Comparison of ENCODE assay signal across 1 cellular context in the genomic region with DNA sequence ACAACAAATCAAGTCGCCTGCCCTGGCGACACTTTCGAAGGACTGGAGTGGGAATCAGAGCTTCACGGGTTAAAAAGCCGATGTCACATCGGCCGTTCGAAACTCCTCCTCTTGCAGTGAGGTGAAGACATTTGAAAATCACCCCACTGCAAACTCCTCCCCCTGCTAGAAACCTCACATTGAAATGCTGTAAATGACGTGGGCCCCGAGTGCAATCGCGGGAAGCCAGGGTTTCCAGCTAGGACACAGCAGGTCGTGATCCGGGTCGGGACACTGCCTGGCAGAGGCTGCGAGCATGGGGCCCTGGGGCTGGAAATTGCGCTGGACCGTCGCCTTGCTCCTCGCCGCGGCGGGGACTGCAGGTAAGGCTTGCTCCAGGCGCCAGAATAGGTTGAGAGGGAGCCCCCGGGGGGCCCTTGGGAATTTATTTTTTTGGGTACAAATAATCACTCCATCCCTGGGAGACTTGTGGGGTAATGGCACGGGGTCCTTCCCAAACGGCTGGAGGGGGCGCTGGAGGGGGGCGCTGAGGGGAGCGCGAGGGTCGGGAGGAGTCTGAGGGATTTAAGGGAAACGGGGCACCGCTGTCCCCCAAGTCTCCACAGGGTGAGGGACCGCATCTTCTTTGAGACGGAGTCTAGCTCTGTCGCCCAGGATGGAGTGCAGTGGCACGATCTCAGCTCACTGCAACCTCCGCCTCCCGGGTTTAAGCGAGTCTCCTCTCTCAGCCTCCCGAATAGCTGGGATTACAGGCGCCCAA.
TF ChIP-seq lines count a peak whose summit lies in the region.

TSS of gene LDLR (plus strand) at position 210 of the 760 bp plus-strand sequence. CDS start at position 296, 86 bp downstream.

TF ChIP-seq in K562, 482 proteins besides CTCF, POLR2A, EP300 and RAD21 (continued from another document and continues in another):
- TF ChIP-seq, protein P1, sequence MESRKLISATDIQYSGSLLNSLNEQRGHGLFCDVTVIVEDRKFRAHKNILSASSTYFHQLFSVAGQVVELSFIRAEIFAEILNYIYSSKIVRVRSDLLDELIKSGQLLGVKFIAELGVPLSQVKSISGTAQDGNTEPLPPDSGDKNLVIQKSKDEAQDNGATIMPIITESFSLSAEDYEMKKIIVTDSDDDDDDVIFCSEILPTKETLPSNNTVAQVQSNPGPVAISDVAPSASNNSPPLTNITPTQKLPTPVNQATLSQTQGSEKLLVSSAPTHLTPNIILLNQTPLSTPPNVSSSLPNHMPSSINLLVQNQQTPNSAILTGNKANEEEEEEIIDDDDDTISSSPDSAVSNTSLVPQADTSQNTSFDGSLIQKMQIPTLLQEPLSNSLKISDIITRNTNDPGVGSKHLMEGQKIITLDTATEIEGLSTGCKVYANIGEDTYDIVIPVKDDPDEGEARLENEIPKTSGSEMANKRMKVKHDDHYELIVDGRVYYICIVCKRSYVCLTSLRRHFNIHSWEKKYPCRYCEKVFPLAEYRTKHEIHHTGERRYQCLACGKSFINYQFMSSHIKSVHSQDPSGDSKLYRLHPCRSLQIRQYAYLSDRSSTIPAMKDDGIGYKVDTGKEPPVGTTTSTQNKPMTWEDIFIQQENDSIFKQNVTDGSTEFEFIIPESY (CRISPR knock-in tag; IDR thresholded peaks at IDR 0.05) = no peak; the same call in 1 of the 2 replicates
- TF ChIP-seq ZBTB7A (IDR thresholded peaks at IDR 0.05; ENCODE audit: borderline replicate concordance, control insufficient read depth, low read depth, low read length) = no peak
- peak; percentile 36; the same call in 1 of the 2 replicates for TF ChIP-seq TEAD4 (IDR thresholded peaks at IDR 0.05; ENCODE audit: low read length)
- no peak for TF ChIP-seq TEAD4 (CRISPR knock-in tag; IDR thresholded peaks at IDR 0.05; ENCODE audit: borderline replicate concordance)
- TF ChIP-seq ZBTB11 (CRISPR knock-in tag; IDR thresholded peaks at IDR 0.05) = peak in 1 of 3 experiments; percentile 64; a peak in 1 of 6 replicates
- peak; percentile 78; the same call in 1 of the 2 replicates for TF ChIP-seq GATAD2B (IDR thresholded peaks at IDR 0.05; ENCODE audit: borderline replicate concordance)
- TF ChIP-seq NFRKB (IDR thresholded peaks at IDR 0.05; ENCODE audit: low read depth) = no peak
- 0 out of 2 replicates have a peak, but pooled peaks have one; percentile 13 for TF ChIP-seq HCFC1 (IDR thresholded peaks at IDR 0.05; ENCODE audit: low read depth, low read length)
- TF ChIP-seq, protein P2, sequence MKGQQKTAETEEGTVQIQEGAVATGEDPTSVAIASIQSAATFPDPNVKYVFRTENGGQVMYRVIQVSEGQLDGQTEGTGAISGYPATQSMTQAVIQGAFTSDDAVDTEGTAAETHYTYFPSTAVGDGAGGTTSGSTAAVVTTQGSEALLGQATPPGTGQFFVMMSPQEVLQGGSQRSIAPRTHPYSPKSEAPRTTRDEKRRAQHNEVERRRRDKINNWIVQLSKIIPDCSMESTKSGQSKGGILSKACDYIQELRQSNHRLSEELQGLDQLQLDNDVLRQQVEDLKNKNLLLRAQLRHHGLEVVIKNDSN (CRISPR knock-in tag; IDR thresholded peaks at IDR 0.05) = no peak
- TF ChIP-seq, protein P3, sequence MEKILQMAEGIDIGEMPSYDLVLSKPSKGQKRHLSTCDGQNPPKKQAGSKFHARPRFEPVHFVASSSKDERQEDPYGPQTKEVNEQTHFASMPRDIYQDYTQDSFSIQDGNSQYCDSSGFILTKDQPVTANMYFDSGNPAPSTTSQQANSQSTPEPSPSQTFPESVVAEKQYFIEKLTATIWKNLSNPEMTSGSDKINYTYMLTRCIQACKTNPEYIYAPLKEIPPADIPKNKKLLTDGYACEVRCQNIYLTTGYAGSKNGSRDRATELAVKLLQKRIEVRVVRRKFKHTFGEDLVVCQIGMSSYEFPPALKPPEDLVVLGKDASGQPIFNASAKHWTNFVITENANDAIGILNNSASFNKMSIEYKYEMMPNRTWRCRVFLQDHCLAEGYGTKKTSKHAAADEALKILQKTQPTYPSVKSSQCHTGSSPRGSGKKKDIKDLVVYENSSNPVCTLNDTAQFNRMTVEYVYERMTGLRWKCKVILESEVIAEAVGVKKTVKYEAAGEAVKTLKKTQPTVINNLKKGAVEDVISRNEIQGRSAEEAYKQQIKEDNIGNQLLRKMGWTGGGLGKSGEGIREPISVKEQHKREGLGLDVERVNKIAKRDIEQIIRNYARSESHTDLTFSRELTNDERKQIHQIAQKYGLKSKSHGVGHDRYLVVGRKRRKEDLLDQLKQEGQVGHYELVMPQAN (IDR thresholded peaks at IDR 0.05; ENCODE audit: borderline replicate concordance) = 0 out of 2 replicates have a peak, but pooled peaks have one; percentile 22
- TF ChIP-seq ZNF239 (CRISPR knock-in tag; IDR thresholded peaks at IDR 0.05) = no peak
- TF ChIP-seq, protein P4, sequence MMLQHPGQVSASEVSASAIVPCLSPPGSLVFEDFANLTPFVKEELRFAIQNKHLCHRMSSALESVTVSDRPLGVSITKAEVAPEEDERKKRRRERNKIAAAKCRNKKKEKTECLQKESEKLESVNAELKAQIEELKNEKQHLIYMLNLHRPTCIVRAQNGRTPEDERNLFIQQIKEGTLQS (IDR thresholded peaks at IDR 0.05) = peak; percentile 63; the same call in 1 of the 2 replicates
- TF ChIP-seq, protein P4 (CRISPR knock-in tag; conservative IDR thresholded peaks at IDR 0.05) = 0 out of 2 replicates have a peak, but pooled peaks have one; percentile 26
- TF ChIP-seq TAL1 (IDR thresholded peaks at IDR 0.05) = no peak
- no peak for TF ChIP-seq ZNF23 (CRISPR knock-in tag; IDR thresholded peaks at IDR 0.05)
- no peak for TF ChIP-seq RHOXF2B (CRISPR knock-in tag; conservative IDR thresholded peaks at IDR 0.05)
- TF ChIP-seq HLTF (IDR thresholded peaks at IDR 0.05) = no peak
- TF ChIP-seq ESRRB (CRISPR knock-in tag; IDR thresholded peaks at IDR 0.05; ENCODE audit: borderline replicate concordance) = no peak
- no peak for TF ChIP-seq SIN3B (IDR thresholded peaks at IDR 0.05; ENCODE audit: low read depth)
- TF ChIP-seq GATAD2A (IDR thresholded peaks at IDR 0.05) = 0 out of 2 replicates have a peak, but pooled peaks have one; percentile 16
- TF ChIP-seq FOXM1 (IDR thresholded peaks at IDR 0.05; ENCODE audit: low read depth) = peak; percentile 92
- no peak for TF ChIP-seq FOXM1 (CRISPR knock-in tag; IDR thresholded peaks at IDR 0.05; ENCODE audit: low read depth)
- no peak for TF ChIP-seq MAFF (IDR thresholded peaks at IDR 0.05; ENCODE audit: low read length)
- peak; percentile 82 for TF ChIP-seq CEBPG (CRISPR knock-in tag; IDR thresholded peaks at IDR 0.05)
- peak; percentile 56 to 62; a peak in 3 of 4 replicates for TF ChIP-seq CEBPG (tag; conservative IDR thresholded peaks at IDR 0.05 in 1 of 2, IDR thresholded peaks at IDR 0.05 in 1 of 2)
- TF ChIP-seq, protein P5, sequence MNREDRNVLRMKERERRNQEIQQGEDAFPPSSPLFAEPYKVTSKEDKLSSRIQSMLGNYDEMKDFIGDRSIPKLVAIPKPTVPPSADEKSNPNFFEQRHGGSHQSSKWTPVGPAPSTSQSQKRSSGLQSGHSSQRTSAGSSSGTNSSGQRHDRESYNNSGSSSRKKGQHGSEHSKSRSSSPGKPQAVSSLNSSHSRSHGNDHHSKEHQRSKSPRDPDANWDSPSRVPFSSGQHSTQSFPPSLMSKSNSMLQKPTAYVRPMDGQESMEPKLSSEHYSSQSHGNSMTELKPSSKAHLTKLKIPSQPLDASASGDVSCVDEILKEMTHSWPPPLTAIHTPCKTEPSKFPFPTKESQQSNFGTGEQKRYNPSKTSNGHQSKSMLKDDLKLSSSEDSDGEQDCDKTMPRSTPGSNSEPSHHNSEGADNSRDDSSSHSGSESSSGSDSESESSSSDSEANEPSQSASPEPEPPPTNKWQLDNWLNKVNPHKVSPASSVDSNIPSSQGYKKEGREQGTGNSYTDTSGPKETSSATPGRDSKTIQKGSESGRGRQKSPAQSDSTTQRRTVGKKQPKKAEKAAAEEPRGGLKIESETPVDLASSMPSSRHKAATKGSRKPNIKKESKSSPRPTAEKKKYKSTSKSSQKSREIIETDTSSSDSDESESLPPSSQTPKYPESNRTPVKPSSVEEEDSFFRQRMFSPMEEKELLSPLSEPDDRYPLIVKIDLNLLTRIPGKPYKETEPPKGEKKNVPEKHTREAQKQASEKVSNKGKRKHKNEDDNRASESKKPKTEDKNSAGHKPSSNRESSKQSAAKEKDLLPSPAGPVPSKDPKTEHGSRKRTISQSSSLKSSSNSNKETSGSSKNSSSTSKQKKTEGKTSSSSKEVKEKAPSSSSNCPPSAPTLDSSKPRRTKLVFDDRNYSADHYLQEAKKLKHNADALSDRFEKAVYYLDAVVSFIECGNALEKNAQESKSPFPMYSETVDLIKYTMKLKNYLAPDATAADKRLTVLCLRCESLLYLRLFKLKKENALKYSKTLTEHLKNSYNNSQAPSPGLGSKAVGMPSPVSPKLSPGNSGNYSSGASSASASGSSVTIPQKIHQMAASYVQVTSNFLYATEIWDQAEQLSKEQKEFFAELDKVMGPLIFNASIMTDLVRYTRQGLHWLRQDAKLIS (CRISPR knock-in tag; IDR thresholded peaks at IDR 0.05) = peak; percentile 81
- TF ChIP-seq DDX20 (tag; IDR thresholded peaks at IDR 0.05; ENCODE audit: low read depth) = no peak
- 0 out of 2 replicates have a peak, but pooled peaks have one; percentile 59 for TF ChIP-seq MTA1 (IDR thresholded peaks at IDR 0.05; ENCODE audit: borderline replicate concordance)
- TF ChIP-seq PHF20 (IDR thresholded peaks at IDR 0.05; ENCODE audit: partially characterized antibody) = no peak
- peak; percentile 80 for TF ChIP-seq MEIS2 (IDR thresholded peaks at IDR 0.05; ENCODE audit: partially characterized antibody)
- peak; percentile 26; the same call in 1 of the 2 replicates for TF ChIP-seq TCF15 (CRISPR knock-in tag; IDR thresholded peaks at IDR 0.05)
- TF ChIP-seq HDGF (IDR thresholded peaks at IDR 0.05) = no peak
- no peak for TF ChIP-seq TAF15 (IDR thresholded peaks at IDR 0.05; ENCODE audit: low read depth, low read length)
- no peak for TF ChIP-seq ILK (tag; IDR thresholded peaks at IDR 0.05; ENCODE audit: borderline replicate concordance, low read depth)
- peak; percentile 89 for TF ChIP-seq TAF9B (IDR thresholded peaks at IDR 0.05; ENCODE audit: partially characterized antibody)
- no peak for TF ChIP-seq MECOM (CRISPR knock-in tag; IDR thresholded peaks at IDR 0.05)
- TF ChIP-seq, protein P6, sequence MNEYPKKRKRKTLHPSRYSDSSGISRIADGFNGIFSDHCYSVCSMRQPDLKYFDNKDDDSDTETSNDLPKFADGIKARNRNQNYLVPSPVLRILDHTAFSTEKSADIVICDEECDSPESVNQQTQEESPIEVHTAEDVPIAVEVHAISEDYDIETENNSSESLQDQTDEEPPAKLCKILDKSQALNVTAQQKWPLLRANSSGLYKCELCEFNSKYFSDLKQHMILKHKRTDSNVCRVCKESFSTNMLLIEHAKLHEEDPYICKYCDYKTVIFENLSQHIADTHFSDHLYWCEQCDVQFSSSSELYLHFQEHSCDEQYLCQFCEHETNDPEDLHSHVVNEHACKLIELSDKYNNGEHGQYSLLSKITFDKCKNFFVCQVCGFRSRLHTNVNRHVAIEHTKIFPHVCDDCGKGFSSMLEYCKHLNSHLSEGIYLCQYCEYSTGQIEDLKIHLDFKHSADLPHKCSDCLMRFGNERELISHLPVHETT (CRISPR knock-in tag; conservative IDR thresholded peaks at IDR 0.05 in 1 of 2, IDR thresholded peaks at IDR 0.05 in 1 of 2) = no peak; a peak in 2 of 4 replicates
- TF ChIP-seq ARNT (IDR thresholded peaks at IDR 0.05) = no peak; a peak in 2 of 4 replicates
- TF ChIP-seq MEF2D (tag; conservative IDR thresholded peaks at IDR 0.05; ENCODE audit: low read depth) = no peak
- TF ChIP-seq SRSF1 (IDR thresholded peaks at IDR 0.05; ENCODE audit: low read depth, low read length) = no peak
- no peak for TF ChIP-seq HMG20A (CRISPR knock-in tag; conservative IDR thresholded peaks at IDR 0.05)
- no peak for TF ChIP-seq HNRNPLL (IDR thresholded peaks at IDR 0.05; ENCODE audit: low read depth, low read length, poor library complexity, severe bottlenecking)
- no peak for TF ChIP-seq NR2F6 (CRISPR knock-in tag; IDR thresholded peaks at IDR 0.05)
- TF ChIP-seq NR3C1 (CRISPR knock-in tag; IDR thresholded peaks at IDR 0.05) = no peak
- no peak for TF ChIP-seq CREBBP (IDR thresholded peaks at IDR 0.05; ENCODE audit: low read depth, low read length)
- TF ChIP-seq CGGBP1 (CRISPR knock-in tag; IDR thresholded peaks at IDR 0.05) = no peak
